Comparison of ENCODE assay signal across 1 cellular context in genomic region chr20:48667889-48668413, GRCh38.
A peak's percentile ranks its signal among the peaks of the same experiment; 100 is the strongest.
TF ChIP-seq lines count a peak whose summit lies in the region.

No MANE protein-coding gene starts in this region.

TF ChIP-seq in HepG2, 621 proteins besides CTCF, POLR2A, EP300 and RAD21 (continued from another document and continues in another):
- TF ChIP-seq ZBED4 (CRISPR knock-in tag; IDR thresholded peaks at IDR 0.05; ENCODE audit: borderline replicate concordance) (no peak), THAP11 (CRISPR knock-in tag; IDR thresholded peaks at IDR 0.05) (0 out of 2 replicates have a peak, but pooled peaks have one; percentile 28), ZNF577 (CRISPR knock-in tag; IDR thresholded peaks at IDR 0.05; ENCODE audit: borderline replicate concordance, low read depth) (no peak), MATR3 (CRISPR knock-in tag; IDR thresholded peaks at IDR 0.05) (no peak), PCBP2 (optimal IDR thresholded peaks at IDR 0.05; ENCODE audit: low read depth, low read length, poor library complexity, severe bottlenecking) (no peak), ZNF24 (IDR thresholded peaks at IDR 0.05) (no peak), PRMT3 (CRISPR knock-in tag; IDR thresholded peaks at IDR 0.05; ENCODE audit: borderline replicate concordance, low read depth) (no peak), FOXA1 (IDR thresholded peaks at IDR 0.05) (no peak), FOXA1 (CRISPR knock-in tag; IDR thresholded peaks at IDR 0.05) (0 out of 2 replicates have a peak, but pooled peaks have one; percentile 6), ATF6 (CRISPR knock-in tag; conservative IDR thresholded peaks at IDR 0.05) (no peak), TFDP1 (CRISPR knock-in tag; IDR thresholded peaks at IDR 0.05; ENCODE audit: borderline replicate concordance) (peak; percentile 63; the same call in 1 of the 2 replicates), MXI1 (IDR thresholded peaks at IDR 0.05; ENCODE audit: borderline replicate concordance, low read depth, low read length) (0 out of 3 replicates have a peak, but pooled peaks have one; percentile 12), KDM5B (CRISPR knock-in tag; IDR thresholded peaks at IDR 0.05; ENCODE audit: borderline replicate concordance) (peak; percentile 54), ATM (IDR thresholded peaks at IDR 0.05; ENCODE audit: borderline replicate concordance) (no peak), KDM1A (CRISPR knock-in tag; IDR thresholded peaks at IDR 0.05) (no peak), ZBTB21 (CRISPR knock-in tag; IDR thresholded peaks at IDR 0.05) (no peak), ZIK1 (CRISPR knock-in tag; IDR thresholded peaks at IDR 0.05; ENCODE audit: borderline replicate concordance, low read depth) (no peak; the same call in 1 of the 2 replicates), POLR2AphosphoS2 (IDR thresholded peaks at IDR 0.05; ENCODE audit: low read depth, low read length) (no peak), POLR2AphosphoS5 (IDR thresholded peaks at IDR 0.05; ENCODE audit: low read depth, low read length) (no peak), ZBTB43 (CRISPR knock-in tag; conservative IDR thresholded peaks at IDR 0.05) (peak; percentile 96), PRDM10 (CRISPR knock-in tag; IDR thresholded peaks at IDR 0.05; ENCODE audit: low read depth) (no peak), ARHGAP35 (CRISPR knock-in tag; IDR thresholded peaks at IDR 0.05; ENCODE audit: borderline replicate concordance) (0 out of 2 replicates have a peak, but pooled peaks have one; percentile 27), ZFP36 (IDR thresholded peaks at IDR 0.05; ENCODE audit: borderline replicate concordance, low read depth, low read length, partially characterized antibody) (no peak), ZNF773 (CRISPR knock-in tag; IDR thresholded peaks at IDR 0.05; ENCODE audit: borderline replicate concordance) (0 out of 2 replicates have a peak, but pooled peaks have one; percentile 17), HNF4G (IDR thresholded peaks at IDR 0.05; ENCODE audit: borderline replicate concordance, low read depth, low read length) (peak; percentile 9; the same call in 1 of the 2 replicates), HNF4G (CRISPR knock-in tag; IDR thresholded peaks at IDR 0.05; ENCODE audit: borderline replicate concordance, low read depth) (no peak; the same call in 1 of the 2 replicates), NFIB (CRISPR knock-in tag; IDR thresholded peaks at IDR 0.05; ENCODE audit: borderline replicate concordance) (no peak), ZNF143 (CRISPR knock-in tag; IDR thresholded peaks at IDR 0.05) (0 out of 2 replicates have a peak, but pooled peaks have one; percentile 16), SRSF1 (optimal IDR thresholded peaks at IDR 0.05; ENCODE audit: low read depth, low read length) (no peak), HNRNPK (IDR thresholded peaks at IDR 0.05; ENCODE audit: low read depth, low read length, poor library complexity, severe bottlenecking) (no peak), AKAP8 (CRISPR knock-in tag; IDR thresholded peaks at IDR 0.05) (no peak), NR2F2 (IDR thresholded peaks at IDR 0.05; ENCODE audit: borderline replicate concordance, low read depth) (no peak), SP5 (CRISPR knock-in tag; IDR thresholded peaks at IDR 0.05; ENCODE audit: borderline replicate concordance, low read depth) (0 out of 2 replicates have a peak, but pooled peaks have one; percentile 35), ZNF619 (CRISPR knock-in tag; IDR thresholded peaks at IDR 0.05) (no peak; the same call in 1 of the 2 replicates), ZBTB38 (CRISPR knock-in tag; IDR thresholded peaks at IDR 0.05) (no peak), HNF1B (CRISPR knock-in tag; IDR thresholded peaks at IDR 0.05) (no peak), ZNF441 (CRISPR knock-in tag; IDR thresholded peaks at IDR 0.05; ENCODE audit: borderline replicate concordance) (0 out of 2 replicates have a peak, but pooled peaks have one; percentile 32), ZNF710 (CRISPR knock-in tag; IDR thresholded peaks at IDR 0.05; ENCODE audit: borderline replicate concordance) (no peak)
- TF ChIP-seq, protein P1, sequence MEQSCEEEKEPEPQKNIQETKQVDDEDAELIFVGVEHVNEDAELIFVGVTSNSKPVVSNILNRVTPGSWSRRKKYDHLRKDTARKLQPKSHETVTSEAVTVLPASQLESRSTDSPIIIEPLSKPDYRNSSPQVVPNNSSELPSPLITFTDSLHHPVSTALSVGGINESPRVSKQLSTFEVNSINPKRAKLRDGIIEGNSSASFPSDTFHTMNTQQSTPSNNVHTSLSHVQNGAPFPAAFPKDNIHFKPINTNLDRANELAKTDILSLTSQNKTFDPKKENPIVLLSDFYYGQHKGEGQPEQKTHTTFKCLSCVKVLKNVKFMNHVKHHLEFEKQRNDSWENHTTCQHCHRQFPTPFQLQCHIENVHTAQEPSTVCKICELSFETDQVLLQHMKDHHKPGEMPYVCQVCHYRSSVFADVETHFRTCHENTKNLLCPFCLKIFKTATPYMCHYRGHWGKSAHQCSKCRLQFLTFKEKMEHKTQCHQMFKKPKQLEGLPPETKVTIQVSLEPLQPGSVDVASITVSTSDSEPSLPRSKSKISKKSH (CRISPR knock-in tag; IDR thresholded peaks at IDR 0.05; ENCODE audit: borderline replicate concordance), result peak; percentile 19; the same call in 1 of the 2 replicates
- TF ChIP-seq, protein P2, sequence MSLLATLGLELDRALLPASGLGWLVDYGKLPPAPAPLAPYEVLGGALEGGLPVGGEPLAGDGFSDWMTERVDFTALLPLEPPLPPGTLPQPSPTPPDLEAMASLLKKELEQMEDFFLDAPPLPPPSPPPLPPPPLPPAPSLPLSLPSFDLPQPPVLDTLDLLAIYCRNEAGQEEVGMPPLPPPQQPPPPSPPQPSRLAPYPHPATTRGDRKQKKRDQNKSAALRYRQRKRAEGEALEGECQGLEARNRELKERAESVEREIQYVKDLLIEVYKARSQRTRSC (CRISPR knock-in tag; IDR thresholded peaks at IDR 0.05; ENCODE audit: low read depth), result no peak
